11 cellular contexts compared by ENCODE assay signal in the genomic region with DNA sequence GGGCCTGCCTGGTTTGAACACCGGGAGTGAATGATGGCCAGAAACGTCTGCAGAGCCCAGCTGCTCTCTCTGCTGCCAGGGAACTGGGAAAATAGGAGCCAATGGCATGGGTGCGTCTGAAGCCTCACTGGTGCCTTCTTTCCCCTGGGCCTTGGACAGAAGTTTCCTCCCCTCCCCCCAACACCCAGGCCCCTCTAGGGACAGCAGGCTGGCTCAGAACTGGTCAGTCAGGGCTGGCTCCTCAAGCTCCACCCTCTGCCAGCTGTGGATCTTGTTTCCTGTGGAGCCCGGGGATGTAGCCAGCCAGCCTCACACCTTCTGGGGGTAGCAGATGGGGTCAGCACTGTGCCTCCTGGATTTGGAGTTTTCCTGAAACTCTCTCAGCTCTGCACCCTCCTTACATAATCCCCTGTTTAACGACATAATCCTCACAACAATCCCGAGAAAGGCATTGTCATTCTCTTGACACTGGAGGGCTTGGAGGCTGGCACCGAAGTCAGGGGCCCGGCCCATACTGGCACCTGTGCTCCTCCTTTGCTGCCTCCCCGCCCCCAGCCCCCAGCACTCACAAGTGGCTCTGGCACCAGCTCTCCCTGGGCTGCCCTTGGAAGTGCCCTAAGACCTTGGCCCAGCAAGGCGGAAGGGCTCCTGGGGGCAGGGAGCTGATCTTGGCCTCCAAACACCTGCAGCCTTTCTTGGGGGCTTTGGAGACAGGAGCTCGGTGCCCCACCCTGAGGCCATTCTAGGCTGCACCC. TPM values are rescaled to one million over a fixed set of nuclear protein-coding genes. Genes with fewer than 3 reads are reported as not detected.
DNase-seq lines count a peak whose midpoint lies in the region; ATAC-seq and TF ChIP-seq lines count a peak whose summit lies in the region.
"Had no signal": no experiment of that assay in that cellular context is flagged by ENCODE, and none has a peak within 500 bp of the region (broad histone marks: within the 10 kb centered on the region; RNA-seq: fewer than 3 reads in every experiment).

No MANE protein-coding gene starts in this region.

- no peak for ATAC-seq in upper lobe of left lung (ENCODE audit: low FRiP score in 2 of 2)
- ATAC-seq: right lobe of liver had no signal

- no peaks in the 10 kb centered on the region for H3K9me2 ChIP-seq in PC-9 (ENCODE audit: insufficient read depth)

- POLR2A ChIA-PET in PC-9 (lab: Charles Lee; ENCODE audit: unreplicated experiment) = no interaction called here

- peaks cover 0 to 4% (median 2%) of the 10 kb centered on the region in 3 donors for H3K4me1 Mint-ChIP-seq in IgD-negative memory B cell

- peak in 1 of 2 experiments; percentile 23 for DNase-seq in PC-9
- peak; percentile 28 to 55 for DNase-seq in hippocampal formation (lab: John Stamatoyannopoulos, UW)
- no peak for DNase-seq in stomach
- DNase-seq in activated CD4-positive, alpha-beta T cell treated with anti-CD3 and anti-CD28 coated beads, Interleukin-2, amount 50 U/mL, for 1 hour = no peak
- DNase-seq in upper lobe of left lung = no peak
- no peak for DNase-seq in activated CD4-positive, CD25-positive, alpha-beta regulatory T cell (lab: John Stamatoyannopoulos, UW)
- DNase-seq: right lobe of liver; stimulated activated CD8-positive, alpha-beta memory T cell treated with anti-CD3 and anti-CD28 coated beads, Interleukin-4, amount 100 ng/mL, for 48 hours had no signal

- no peaks in the 10 kb centered on the region for H3K36me3 ChIP-seq in PC-9 (ENCODE audit: low read depth)
- H3K36me3 ChIP-seq in stomach = no peaks in the 10 kb centered on the region
- no peaks in the 10 kb centered on the region for H3K36me3 ChIP-seq in upper lobe of left lung
- H3K36me3 ChIP-seq: right lobe of liver had no signal

- H3K27me3 Mint-ChIP-seq in IgD-negative memory B cell = peaks cover 7% of the 10 kb centered on the region
- H3K27me3 Mint-ChIP-seq: activated naive CD8-positive, alpha-beta T cell had no signal

- H3F3A ChIP-seq in PC-9 (ENCODE audit: insufficient read depth, low read depth) = peaks cover 4% of the 10 kb centered on the region; the same call in 1 of the 2 replicates

- H4K20me1 ChIP-seq in PC-9 (ENCODE audit: insufficient read depth) = no peaks in the 10 kb centered on the region

- H3K4me1 ChIP-seq in PC-9 (replicated peaks; ENCODE audit: insufficient read depth) (peaks cover 55% of the 10 kb centered on the region), stomach (peaks cover 34 to 71% (median 51%) of the 10 kb centered on the region in 4 donors), upper lobe of left lung (peaks cover 0 to 11% (median 4%) of the 10 kb centered on the region in 4 donors)
- H3K4me1 ChIP-seq: right lobe of liver had no signal

- H3K9me3 Mint-ChIP-seq in IgD-negative memory B cell = no peaks in the 10 kb centered on the region

- H3K4me3 ChIP-seq in PC-9 (no peak overlapping the region), stomach (no peak overlapping the region), upper lobe of left lung (no peak overlapping the region)
- H3K4me3 ChIP-seq: right lobe of liver had no signal

- H3K79me2 ChIP-seq in PC-9 (ENCODE audit: low read depth) = no peaks in the 10 kb centered on the region

- H3K27ac ChIP-seq in PC-9 (no peak overlapping the region), stomach (peak overlapping the region in 4 of 5 donors; percentile 41 to 85 (median 68)), upper lobe of left lung (no peak overlapping the region)
- H3K27ac ChIP-seq: right lobe of liver had no signal

- H3K4me3 Mint-ChIP-seq in IgD-negative memory B cell = no peak overlapping the region
- H3K4me3 Mint-ChIP-seq: activated naive CD8-positive, alpha-beta T cell had no signal

- no peak for TF ChIP-seq POLR2A in stomach (IDR thresholded peaks at IDR 0.05)
- no peak for TF ChIP-seq POLR2A in upper lobe of left lung (IDR thresholded peaks at IDR 0.05)

- CTCF ChIA-PET in PC-9 (lab: Charles Lee) = interaction anchor here (0.7 kb wide), 1 partner anchor 284 kb away, joined by 3 read pairs; no protein-coding TSS in a partner anchor

- TF ChIP-seq CTCF in PC-9 (conservative IDR thresholded peaks at IDR 0.05) (no peak), stomach (IDR thresholded peaks at IDR 0.05) (no peak), upper lobe of left lung (IDR thresholded peaks at IDR 0.05) (no peak)

- TF ChIP-seq EP300 in stomach (IDR thresholded peaks at IDR 0.05) = no peak
- TF ChIP-seq EP300 in upper lobe of left lung (IDR thresholded peaks at IDR 0.05) = no peak

- H2AFZ ChIP-seq in PC-9 = no peak overlapping the region

- 38 to 43% (median 42%) methylated on average over 9 to 11 of the region's 11 CpGs for WGBS in stomach, 5 donors
- 37 to 49% methylated on average over 10 to 11 of the region's 11 CpGs for WGBS in upper lobe of left lung, 2 donors

- H3K27me3 ChIP-seq in PC-9 (ENCODE audit: insufficient read depth, low read depth) = no peaks in the 10 kb centered on the region
- H3K27me3 ChIP-seq in stomach = no peaks in the 10 kb centered on the region
- H3K27me3 ChIP-seq in upper lobe of left lung = no peaks in the 10 kb centered on the region
- H3K27me3 ChIP-seq: right lobe of liver had no signal

- H3K27ac Mint-ChIP-seq in IgD-negative memory B cell = peak overlapping the region in 2 of 3 donors; percentile 68 to 85
- H3K27ac Mint-ChIP-seq: activated naive CD8-positive, alpha-beta T cell had no signal

- no TSS peak for BruUV-seq in PC-9 (replicated peaks; lab: Mats Ljungman, UMichigan)

- peak overlapping the region; percentile 41 for H3K4me2 ChIP-seq in PC-9

- H3K36me3 Mint-ChIP-seq in IgD-negative memory B cell = peaks cover 3% of the 10 kb centered on the region
- H3K36me3 Mint-ChIP-seq: activated naive CD8-positive, alpha-beta T cell had no signal

- intact Hi-C loops in PC-9 (cut with micrococcal nuclease; ENCODE audit: unreplicated experiment) (no loop called here), stomach (cut with DNase I; ENCODE audit: low total_unique reads) (no loop called here)

- H3K9me3 ChIP-seq in PC-9 (ENCODE audit: insufficient read depth, low read depth) (no peaks in the 10 kb centered on the region), stomach (no peaks in the 10 kb centered on the region), upper lobe of left lung (no peaks in the 10 kb centered on the region)
- H3K9me3 ChIP-seq: right lobe of liver had no signal

RNA-seq across cellular contexts. Expression of a gene that starts 5.7 kb away (rescaled TPM):
- 0.13 TPM for polyA plus RNA-seq in IgD-negative memory B cell
- total RNA-seq in PC-9 (2021) = 0.63 and 0.73 TPM in 2 replicates
- 1 to 10 TPM in 4 of 5 donors, under 1 TPM in 1; 0.29 to 8.5 (median 2.2) TPM for total RNA-seq in stomach
- polyA plus RNA-seq in stomach = 1 to 10 TPM; 1.1 to 3.4 (median 2.7) TPM
- total RNA-seq in upper lobe of left lung = 1 to 10 TPM in 3 of 6 donors, under 1 TPM in 3; 0.67 to 2.1 (median 1.1) TPM
- total RNA-seq: RPMI7951 had no signal

RNA-seq across cellular contexts. Expression of a gene that starts 19.7 kb away (rescaled TPM):
- not detected for polyA plus RNA-seq in IgD-negative memory B cell
- 0.15 and 0.23 TPM in 2 replicates for total RNA-seq in PC-9 (2021)
- total RNA-seq in stomach = not detected
- polyA plus RNA-seq in stomach = not detected
- not detected for total RNA-seq in upper lobe of left lung
- total RNA-seq: right lobe of liver, RPMI7951 had no signal

Comparison
In these comparisons a context has a peak if more than half of its experiments do, and no peak if none do; other contexts are left out.
1. DNase-seq: peak in hippocampal formation (2 of 2); none in stomach (single experiment), activated CD4-positive, alpha-beta T cell treated with anti-CD3 and anti-CD28 coated beads, Interleukin-2, amount 50 U/mL, for 1 hour (single experiment), upper lobe of left lung (0 of 2) and activated CD4-positive, CD25-positive, alpha-beta regulatory T cell (0 of 4).
2. H3K27ac ChIP-seq: peak in stomach (4 of 5); none in PC-9 (single experiment) and upper lobe of left lung (0 of 4).